In genomic region chr1:32449457-32449831, GRCh38 we compare ENCODE assay signal across 4 cellular contexts. TPM values are rescaled to one million over a fixed set of nuclear protein-coding genes. Genes with fewer than 3 reads are reported as not detected.
"Had no signal": no experiment of that assay in that cellular context is flagged by ENCODE, and none has a peak within 500 bp of the region (broad histone marks: within the 10 kb centered on the region; RNA-seq: fewer than 3 reads in every experiment).

No MANE protein-coding gene starts in this region.

RNA-seq across cellular contexts. Expression of gene ZBTB8B, which starts 15.4 kb away (rescaled TPM):
- total RNA-seq: esophagus squamous epithelium; naive thymus-derived CD8-positive, alpha-beta T cell; psoas muscle; upper lobe of right lung had no signal
- polyA plus RNA-seq: naive thymus-derived CD8-positive, alpha-beta T cell had no signal
